Comparison of ENCODE assay signal across 6 cellular contexts in the genomic region with DNA sequence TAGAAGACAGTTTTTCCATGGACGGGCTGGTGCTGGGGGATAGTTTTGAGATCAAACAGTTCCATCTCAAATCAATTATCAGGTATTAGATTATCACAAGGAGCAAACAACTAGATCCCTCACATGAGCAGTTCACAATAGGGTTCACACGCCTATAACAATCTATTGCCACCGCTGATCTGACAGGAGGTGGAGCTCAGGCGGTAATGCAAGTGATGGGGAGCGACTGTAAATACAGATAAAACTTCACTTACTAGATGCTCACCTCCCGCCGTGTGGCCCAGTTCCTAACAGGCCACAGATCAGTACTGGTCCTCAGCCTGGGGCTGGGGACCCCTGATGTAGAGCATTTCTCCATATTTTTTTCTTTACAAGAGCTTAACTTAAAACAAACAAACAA.
"Had no signal": no experiment of that assay in that cellular context is flagged by ENCODE, and none has a peak within 500 bp of the region (broad histone marks: within the 10 kb centered on the region; RNA-seq: fewer than 3 reads in every experiment).

No MANE protein-coding gene starts in this region.

- H3K4me3 Mint-ChIP-seq: IgD-negative memory B cell had no signal

- H3K27me3 Mint-ChIP-seq: IgD-negative memory B cell had no signal

- DNase-seq: IMR-90, KBM-7, KG1 had no signal

- H3K27ac ChIP-seq: HL-60 had no signal

- H3K4me3 ChIP-seq: K562 had no signal

- H3K36me3 Mint-ChIP-seq: IgD-negative memory B cell had no signal

- H3K4me1 Mint-ChIP-seq: IgD-negative memory B cell had no signal

- H3K27ac Mint-ChIP-seq: IgD-negative memory B cell had no signal
